Comparison of ENCODE assay signal across 12 cellular contexts in the genomic region with DNA sequence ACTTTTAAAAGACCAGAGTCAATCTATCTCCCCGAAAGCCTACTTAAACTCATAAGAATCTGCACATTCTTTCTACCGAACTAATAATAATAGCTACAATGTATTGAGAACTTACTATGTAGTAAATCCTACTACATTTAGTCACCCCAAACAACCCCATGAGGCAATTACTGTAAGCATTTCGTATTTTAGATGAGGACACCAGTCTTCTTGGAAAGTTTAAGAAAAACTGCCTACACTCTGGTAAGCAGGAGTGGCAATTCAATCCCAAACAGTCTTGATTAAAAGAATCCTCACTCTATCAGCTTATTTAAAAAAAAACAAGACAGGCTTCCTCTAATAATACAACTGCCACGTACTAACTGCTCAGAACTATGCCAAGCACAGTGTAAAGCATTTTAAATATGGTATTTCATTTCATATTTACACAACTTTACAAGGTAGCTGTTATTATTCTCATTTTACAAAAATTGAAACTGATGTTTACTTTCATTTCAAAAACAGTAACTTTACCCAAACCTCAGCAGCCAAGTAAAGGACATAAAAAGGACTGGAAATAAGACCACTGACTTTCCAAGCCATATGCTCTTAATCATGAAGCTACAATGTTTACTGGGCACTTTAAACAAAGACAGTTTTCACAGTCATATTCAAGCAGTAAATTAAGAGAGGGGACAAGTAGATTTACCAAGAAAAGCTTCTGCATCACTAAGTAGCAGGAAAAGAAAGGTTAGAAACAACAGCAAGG. TPM values are rescaled to one million over a fixed set of nuclear protein-coding genes. Genes with fewer than 3 reads are reported as not detected.
A peak's percentile ranks its signal among the peaks of the same experiment; 100 is the strongest.
DNase-seq lines count a peak whose midpoint lies in the region; ATAC-seq and TF ChIP-seq lines count a peak whose summit lies in the region.
"Had no signal": no experiment of that assay in that cellular context is flagged by ENCODE, and none has a peak within 500 bp of the region (broad histone marks: within the 10 kb centered on the region; RNA-seq: fewer than 3 reads in every experiment).

No MANE protein-coding gene starts in this region.

- H3K4me2 ChIP-seq in GM23338 = no peak overlapping the region

- H3K36me3 Mint-ChIP-seq in GM23338 (ENCODE audit: low read depth) (peaks cover 34% of the 10 kb centered on the region), chondrocyte (ENCODE audit: low read depth) (peaks cover 5% of the 10 kb centered on the region), nephron progenitor cell (ENCODE audit: low read depth) (peaks cover 61% of the 10 kb centered on the region), CD14-positive monocyte (peaks cover 12 to 30% of the 10 kb centered on the region in 2 donors)

- H3K4me1 Mint-ChIP-seq in GM23338 (peaks cover 6% of the 10 kb centered on the region; the same call in 2 of the 3 replicates), chondrocyte (ENCODE audit: low read depth) (peaks cover 23% of the 10 kb centered on the region), nephron progenitor cell (peaks cover 7% of the 10 kb centered on the region), CD14-positive monocyte (peaks cover 14% of the 10 kb centered on the region)

- no peaks in the 10 kb centered on the region for H3K9me3 ChIP-seq in Panc1 (ENCODE audit: control insufficient read depth, insufficient read depth, low read depth, low read length)

- DNase-seq in GM23338 (ENCODE audit: low spot score) = no peak
- no peak for DNase-seq in Panc1 (ENCODE audit: low read depth, low spot score)
- no peak for DNase-seq in chondrocyte (ENCODE audit: low spot score)
- no peak for DNase-seq in nephron progenitor cell
- no peak for DNase-seq in NCI-H1694 treated with DMSO at 0.1 percent for 48 hours (lab: John Stamatoyannopoulos, UW)
- DNase-seq in CD14-positive monocyte (ENCODE audit: low spot score) = no peak
- DNase-seq in SHP77 (lab: John Stamatoyannopoulos, UW) = no peak
- DNase-seq: anterior cingulate cortex, left colon, MM.1S had no signal

- peak overlapping the region; percentile 11 for H3K27ac Mint-ChIP-seq in GM23338
- peak overlapping the region; percentile 76 for H3K27ac Mint-ChIP-seq in chondrocyte (ENCODE audit: unreplicated experiment)
- H3K27ac Mint-ChIP-seq in nephron progenitor cell = peak overlapping the region; percentile 88
- peak overlapping the region in 1 of 7 donors; percentile 32 for H3K27ac Mint-ChIP-seq in CD14-positive monocyte

- intact Hi-C loops in Panc1 (cut with micrococcal nuclease; ENCODE audit: unreplicated experiment) (no loop called here), CD14-positive monocyte (cut with micrococcal nuclease) (no loop called here)

- POLR2A ChIA-PET in Panc1 (lab: Charles Lee) = no interaction called here

- H3K27me3 ChIP-seq in GM23338 (ENCODE audit: insufficient read depth) (no peaks in the 10 kb centered on the region), Panc1 (ENCODE audit: control insufficient read depth, insufficient read depth, low read length) (no peaks in the 10 kb centered on the region)

- H3K79me2 ChIP-seq in GM23338 (replicated peaks; ENCODE audit: insufficient read depth) = peaks cover 98% of the 10 kb centered on the region

- no peak for ATAC-seq in GM23338
- ATAC-seq in Panc1 = no peak
- no peak for ATAC-seq in HG03378 (IDR thresholded peaks at IDR 0.05; ENCODE audit: unreplicated experiment)
- ATAC-seq: HCT116, left colon had no signal

- TF ChIP-seq CTCF in GM23338 (conservative IDR thresholded peaks at IDR 0.05; ENCODE audit: low read depth in 2 of 2) = no peak
- no peak for TF ChIP-seq CTCF in Panc1 (IDR thresholded peaks at IDR 0.05)
- no peak for TF ChIP-seq CTCF in chondrocyte (IDR thresholded peaks at IDR 0.05)
- no peak for TF ChIP-seq CTCF in nephron progenitor cell (IDR thresholded peaks at IDR 0.05)
- TF ChIP-seq CTCF in CD14-positive monocyte (IDR thresholded peaks at IDR 0.05) = no peak

- H3F3A ChIP-seq in GM23338 (replicated peaks; ENCODE audit: low read depth) = 0 out of 2 replicates have a peak, but pooled peaks cover 5% of the 10 kb centered on the region

- H3K9me3 Mint-ChIP-seq in GM23338 (peaks cover 9% of the 10 kb centered on the region; the same call in 2 of the 3 replicates), chondrocyte (ENCODE audit: low read depth) (no peaks in the 10 kb centered on the region), nephron progenitor cell (peaks cover 24% of the 10 kb centered on the region), CD14-positive monocyte (no peaks in the 10 kb centered on the region)

- no peak overlapping the region for H2AFZ ChIP-seq in GM23338

- in situ Hi-C loops in Panc1 (cut with HindIII; ENCODE audit: low pct_unique_long_range_greater_than_20kb, low sequenced_read_pairs) = no loop called here

- peaks cover 2% of the 10 kb centered on the region for H3K27me3 Mint-ChIP-seq in GM23338 (ENCODE audit: insufficient read depth, low read depth, poor library complexity)
- H3K27me3 Mint-ChIP-seq in chondrocyte (ENCODE audit: low read depth) = no peaks in the 10 kb centered on the region
- H3K27me3 Mint-ChIP-seq in nephron progenitor cell (ENCODE audit: low read depth, poor library complexity) = peaks cover 3% of the 10 kb centered on the region
- no peaks in the 10 kb centered on the region for H3K27me3 Mint-ChIP-seq in CD14-positive monocyte (ENCODE audit: low read depth in 3 of 3)

- H3K36me3 ChIP-seq in GM23338 (ENCODE audit: insufficient read depth) (peaks cover 4% of the 10 kb centered on the region; the same call in 1 of the 2 replicates), Panc1 (ENCODE audit: control insufficient read depth, insufficient read depth, low read length) (peaks cover 2% of the 10 kb centered on the region; the same call in 1 of the 2 replicates)

- H3K27ac ChIP-seq in GM23338 (ENCODE audit: low read depth) (peak overlapping the region; percentile 70), Panc1 (ENCODE audit: low read length) (peak overlapping the region; percentile 32; the same call in 1 of the 2 replicates)

- H3K4me1 ChIP-seq in GM23338 (ENCODE audit: insufficient read depth) (no peaks in the 10 kb centered on the region; the same call in 1 of the 2 replicates), Panc1 (ENCODE audit: control insufficient read depth, insufficient read depth, low read length) (peaks cover 8% of the 10 kb centered on the region)

- peaks cover 47% of the 10 kb centered on the region for H4K20me1 ChIP-seq in GM23338 (replicated peaks; ENCODE audit: insufficient read depth)

- CTCF ChIA-PET in Panc1 (lab: Charles Lee) = no interaction called here

- no peak overlapping the region for H3K4me3 ChIP-seq in GM23338
- H3K4me3 ChIP-seq in Panc1 (ENCODE audit: low read depth in 2 of 2, low read length in 2 of 2) = no peak overlapping the region

- no TSS peak for BruUV-seq in Panc1 (replicated peaks; lab: Mats Ljungman, UMichigan)

- no peaks in the 10 kb centered on the region for H3K9me2 ChIP-seq in GM23338 (ENCODE audit: insufficient read depth)

- no peak overlapping the region for H3K4me3 Mint-ChIP-seq in GM23338
- H3K4me3 Mint-ChIP-seq in chondrocyte (ENCODE audit: unreplicated experiment) = no peak overlapping the region
- H3K4me3 Mint-ChIP-seq in nephron progenitor cell = no peak overlapping the region
- H3K4me3 Mint-ChIP-seq in CD14-positive monocyte = no peak overlapping the region

TF ChIP-seq in GM23338, 12 proteins besides CTCF, POLR2A, EP300 and RAD21 (continues in another document):
- TF ChIP-seq, protein P1, sequence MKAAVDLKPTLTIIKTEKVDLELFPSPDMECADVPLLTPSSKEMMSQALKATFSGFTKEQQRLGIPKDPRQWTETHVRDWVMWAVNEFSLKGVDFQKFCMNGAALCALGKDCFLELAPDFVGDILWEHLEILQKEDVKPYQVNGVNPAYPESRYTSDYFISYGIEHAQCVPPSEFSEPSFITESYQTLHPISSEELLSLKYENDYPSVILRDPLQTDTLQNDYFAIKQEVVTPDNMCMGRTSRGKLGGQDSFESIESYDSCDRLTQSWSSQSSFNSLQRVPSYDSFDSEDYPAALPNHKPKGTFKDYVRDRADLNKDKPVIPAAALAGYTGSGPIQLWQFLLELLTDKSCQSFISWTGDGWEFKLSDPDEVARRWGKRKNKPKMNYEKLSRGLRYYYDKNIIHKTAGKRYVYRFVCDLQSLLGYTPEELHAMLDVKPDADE (IDR thresholded peaks at IDR 0.05) = no peak

RNA-seq across cellular contexts. Expression of a gene that starts 13.9 kb away (rescaled TPM):
- 25.1 and 26.2 TPM in 2 replicates for total RNA-seq in GM23338 (2014; rRNA removed; shearing (Covaris generic))
- 45.0 and 59.8 TPM in 2 replicates for polyA plus RNA-seq in GM23338 (2016; fragmentation: Nextera tagmentation; extraction: Ambion mirVana)
- total RNA-seq in Panc1 (2021; ENCODE audit: unreplicated experiment) = 37.5 TPM
- polyA plus RNA-seq in Panc1 (2012; ENCODE audit: insufficient read length) = 17.7 TPM
- total RNA-seq in chondrocyte = 26.5 to 33.5 TPM (median 26.5 TPM) in 3 replicates
- 10 to 100 TPM in 1 of 2 donors, 1 to 10 TPM in 1; 9.3 to 15.4 TPM for polyA plus RNA-seq in CD14-positive monocyte

RNA-seq across cellular contexts. Expression of a gene that starts 14.3 kb away (rescaled TPM):
- 33.9 and 37.1 TPM in 2 replicates for total RNA-seq in GM23338 (2014; rRNA removed; shearing (Covaris generic))
- 48.0 and 56.8 TPM in 2 replicates for polyA plus RNA-seq in GM23338 (2016; fragmentation: Nextera tagmentation; extraction: Ambion mirVana)
- total RNA-seq in Panc1 (2021; ENCODE audit: unreplicated experiment) = 60.6 TPM
- polyA plus RNA-seq in Panc1 (2012; ENCODE audit: insufficient read length) = 35.4 TPM
- 39.1 to 44.5 TPM (median 39.4 TPM) in 3 replicates for total RNA-seq in chondrocyte
- polyA plus RNA-seq in CD14-positive monocyte = 10 to 100 TPM; 45.8 to 53.0 TPM

RNA-seq across cellular contexts. Expression of a gene that starts 53.1 kb away (rescaled TPM):
- total RNA-seq in GM23338 (2014; rRNA removed; shearing (Covaris generic)) = 42.7 and 45.6 TPM in 2 replicates
- polyA plus RNA-seq in GM23338 (2016; fragmentation: Nextera tagmentation; extraction: Ambion mirVana) (64.8 and 72.4 TPM in 2 replicates), CD14-positive monocyte (10 to 100 TPM; 15.4 to 19.4 TPM)
- total RNA-seq in Panc1 (2021; ENCODE audit: unreplicated experiment) (72.0 TPM), chondrocyte (16.6 to 23.3 TPM (median 23.2 TPM) in 3 replicates)
- polyA plus RNA-seq in Panc1 (2012; ENCODE audit: insufficient read length) = 56.0 TPM
